ENCODE assay signal across 8 cellular contexts in the genomic region with DNA sequence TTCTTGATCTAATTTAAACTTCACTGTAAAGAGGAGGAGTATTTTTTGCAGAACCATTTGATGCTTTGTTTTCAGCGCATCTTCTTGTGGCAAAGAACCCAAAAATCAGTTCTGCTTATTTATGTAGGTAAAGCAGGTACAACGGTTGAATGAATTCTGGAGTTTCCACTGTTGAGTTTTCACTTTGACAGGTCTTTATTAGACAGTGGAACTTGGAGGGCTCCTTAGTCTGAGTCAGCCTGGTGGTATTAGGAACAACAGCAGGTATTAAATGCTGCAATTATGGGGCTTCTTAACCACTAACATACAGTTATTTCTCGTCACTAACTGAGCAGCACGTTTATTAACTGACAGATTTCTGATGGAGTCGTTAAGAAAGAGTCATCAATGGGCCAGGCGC. TPM values are rescaled to one million over a fixed set of nuclear protein-coding genes. Genes with fewer than 3 reads are reported as not detected.
A peak's percentile ranks its signal among the peaks of the same experiment; 100 is the strongest.
DNase-seq lines count a peak whose midpoint lies in the region; ATAC-seq and TF ChIP-seq lines count a peak whose summit lies in the region.

No MANE protein-coding gene starts in this region.

- no peak for ATAC-seq in heart right ventricle
- no peak for ATAC-seq in left ventricle myocardium superior
- ATAC-seq in right lobe of liver: no peak
- ATAC-seq in GM21619 (IDR thresholded peaks at IDR 0.05; ENCODE audit: unreplicated experiment): no peak
- ATAC-seq in HG02798 (IDR thresholded peaks at IDR 0.05; ENCODE audit: poor library complexity, unreplicated experiment): no peak

- WGBS in heart right ventricle, 2 donors: 59 to 61% methylated on average over 6 of the region's 6 CpGs
- WGBS in right lobe of liver (ENCODE audit: insufficient coverage, low coverage, low lambda C conversion rate, missing lambda C conversion rate): 77% methylated on average over 6 of the region's 6 CpGs

- intact Hi-C loops in heart right ventricle (cut with DNase I): loop anchor here in 7 of 10 donors (5.0 to 10.0 kb wide), 3 partner anchors 357 to 603 kb away; a partner anchor contains a TSS
- intact Hi-C loops in left ventricle myocardium superior (cut with micrococcal nuclease): no loop called here
- intact Hi-C loops in right lobe of liver (cut with DNase I): no loop called here
- intact Hi-C loops in vagina (cut with DNase I): loop anchor here (10.0 kb wide), 1 partner anchor 359 kb away; a partner anchor contains a TSS

- TF ChIP-seq CTCF in heart right ventricle (IDR thresholded peaks at IDR 0.05) (no peak), right lobe of liver (IDR thresholded peaks at IDR 0.05) (no peak), vagina (IDR thresholded peaks at IDR 0.05) (no peak)

- peaks cover 0 to 47% (median 34%) of the 10 kb centered on the region in 9 donors for H3K4me1 ChIP-seq in heart right ventricle
- peaks cover 28% of the 10 kb centered on the region for H3K4me1 ChIP-seq in adipocyte (ENCODE audit: control insufficient read depth, insufficient read depth, low read length)
- H3K4me1 ChIP-seq in right lobe of liver: peaks cover 0 to 21% (median 4%) of the 10 kb centered on the region in 4 donors
- peaks cover 34% of the 10 kb centered on the region for H3K4me1 ChIP-seq in vagina

- H3K9me3 ChIP-seq in heart right ventricle (no peaks in the 10 kb centered on the region), adipocyte (ENCODE audit: control insufficient read depth, low read length) (no peaks in the 10 kb centered on the region), right lobe of liver (no peaks in the 10 kb centered on the region), vagina (no peaks in the 10 kb centered on the region)

- H3K9ac ChIP-seq in adipocyte (ENCODE audit: low read length): peak overlapping the region; percentile 99

- H3K4me3 ChIP-seq in heart right ventricle: peak overlapping the region; percentile 64 to 94 (median 78)
- peak overlapping the region; percentile 97 for H3K4me3 ChIP-seq in adipocyte (ENCODE audit: low read length)
- peak overlapping the region; percentile 82 to 94 (median 90) for H3K4me3 ChIP-seq in right lobe of liver
- peak overlapping the region; percentile 78 to 96 for H3K4me3 ChIP-seq in vagina

- no peak for TF ChIP-seq POLR2A in right lobe of liver (IDR thresholded peaks at IDR 0.05)
- no peak for TF ChIP-seq POLR2A in vagina (IDR thresholded peaks at IDR 0.05)

- H3K27ac ChIP-seq in heart right ventricle: peak overlapping the region in 7 of 10 donors; percentile 89 to 94 (median 92)
- peak overlapping the region in 1 of 3 donors; percentile 86 for H3K27ac ChIP-seq in right lobe of liver
- peak overlapping the region; percentile 91 for H3K27ac ChIP-seq in vagina

- H3K36me3 ChIP-seq in heart right ventricle: peaks cover 0 to 33% (median 0%) of the 10 kb centered on the region in 9 donors
- peaks cover 12% of the 10 kb centered on the region for H3K36me3 ChIP-seq in adipocyte (ENCODE audit: control insufficient read depth, insufficient read depth, low read length, severe bottlenecking)
- peaks cover 0 to 14% (median 0%) of the 10 kb centered on the region in 4 donors for H3K36me3 ChIP-seq in right lobe of liver
- peaks cover 0 to 13% of the 10 kb centered on the region in 2 donors for H3K36me3 ChIP-seq in vagina

- DNase-seq in heart right ventricle (no peak), left ventricle myocardium superior (no peak), adipocyte (ENCODE audit: low read depth) (no peak), right lobe of liver (no peak), vagina (ENCODE audit: extremely low spot score in 2 of 2) (no peak), C1 segment of cervical spinal cord (lab: John Stamatoyannopoulos, UW) (no peak)

- H3K27me3 ChIP-seq in heart right ventricle (no peaks in the 10 kb centered on the region), adipocyte (replicated peaks; ENCODE audit: control insufficient read depth, insufficient read depth, low read length) (no peaks in the 10 kb centered on the region), right lobe of liver (no peaks in the 10 kb centered on the region), vagina (no peaks in the 10 kb centered on the region)

RNA-seq across cellular contexts. Expression of a gene that starts 1.2 kb away (rescaled TPM):
- total RNA-seq in heart right ventricle (10 to 100 TPM in 2 of 10 donors, 1 to 10 TPM in 8; 7.8 to 11.3 (median 8.5) TPM), left ventricle myocardium superior (7.7 TPM), right lobe of liver (1 to 10 TPM; 3.4 to 7.2 (median 5.0) TPM), vagina (43.0 TPM)
- 1 to 10 TPM; 3.0 to 4.8 TPM for polyA plus RNA-seq in heart right ventricle

Comparison
In these comparisons a context has a peak if more than half of its experiments do, and no peak if none do; other contexts are left out.
1. intact Hi-C loops: an anchor here in heart right ventricle (5.0 to 10.0 kb wide) and vagina (10.0 kb wide); none called in left ventricle myocardium superior and right lobe of liver.